ENCODE assay signal across 25 cellular contexts in the genomic region with DNA sequence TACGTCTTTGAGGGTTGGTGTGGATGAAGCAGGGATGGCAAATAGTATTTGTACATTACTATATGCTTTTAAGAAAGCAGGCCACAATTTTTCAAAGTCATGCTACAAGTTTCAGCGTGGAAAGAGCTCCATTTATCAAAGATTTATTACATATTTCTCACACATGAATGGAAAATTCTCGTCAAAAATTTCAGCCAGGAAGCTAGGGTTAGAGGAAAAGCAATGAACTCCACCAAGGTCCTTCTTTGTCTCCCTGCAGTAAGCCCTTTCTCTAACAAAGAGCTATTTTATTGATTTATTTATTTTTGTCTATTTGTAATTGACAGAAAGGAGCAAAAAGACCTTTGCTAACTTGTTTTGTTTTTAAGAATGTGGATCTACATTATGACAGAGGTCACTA.
"Had no signal": no experiment of that assay in that cellular context is flagged by ENCODE, and none has a peak within 500 bp of the region (broad histone marks: within the 10 kb centered on the region; RNA-seq: fewer than 3 reads in every experiment).

No MANE protein-coding gene starts in this region.

- H3K4me3 Mint-ChIP-seq: naive thymus-derived CD8-positive, alpha-beta T cell; nephron progenitor cell; neural progenitor cell; stimulated activated effector memory CD8-positive, alpha-beta T cell treated with anti-CD3 and anti-CD28 coated beads, Interleukin-12 subunit alpha, Interleukin-12 subunit beta, amount 100 ng/mL, for 72 hours; stimulated activated naive CD8-positive, alpha-beta T cell treated with anti-CD3 and anti-CD28 coated beads, Interleukin-15, Interleukin-2, amounts not matched to agents 100 ng/mL and 50 ng/mL, for 24 hours had no signal

- H3K27me3 ChIP-seq: left lung, neural progenitor cell, ovary, right atrium auricular region, suprapubic skin, tibial artery, upper lobe of right lung had no signal

- H3K27me3 Mint-ChIP-seq: progenitor cell of endocrine pancreas; stimulated activated naive CD8-positive, alpha-beta T cell treated with anti-CD3 and anti-CD28 coated beads, Interleukin-15, Interleukin-2, amounts not matched to agents 100 ng/mL and 50 ng/mL, for 24 hours had no signal

- H3K27ac ChIP-seq: left lung, lower lobe of right lung, neural progenitor cell, ovary, right atrium auricular region, skin epidermis, suprapubic skin, thoracic aorta, tibial artery, upper lobe of right lung had no signal

- H3K36me3 Mint-ChIP-seq: stimulated activated effector memory CD8-positive, alpha-beta T cell treated with anti-CD3 and anti-CD28 coated beads, Interleukin-12 subunit alpha, Interleukin-12 subunit beta, amount 100 ng/mL, for 72 hours had no signal

- DNase-seq: hippocampal formation; left colon; left lung; lower lobe of right lung; mammary epithelial cell; mesenchymal stem cell; naive thymus-derived CD8-positive, alpha-beta T cell; nephron progenitor cell; ovary; stimulated activated CD4-positive, alpha-beta T cell treated with anti-CD3 and anti-CD28 coated beads, Interleukin-4, amount 100 ng/mL, for 24 hours; stimulated activated naive CD4-positive, alpha-beta T cell; tibial artery; trophoblast cell; upper lobe of right lung had no signal

- H3K9ac ChIP-seq: neural progenitor cell had no signal

- H3K4me3 ChIP-seq: left lung, lower lobe of right lung, neural progenitor cell, ovary, right atrium auricular region, skin epidermis, suprapubic skin, thoracic aorta, tibial artery, upper lobe of right lung had no signal

- H3K9me3 Mint-ChIP-seq: stimulated activated effector memory CD8-positive, alpha-beta T cell treated with anti-CD3 and anti-CD28 coated beads, Interleukin-12 subunit alpha, Interleukin-12 subunit beta, amount 100 ng/mL, for 72 hours had no signal

- H3K4me2 ChIP-seq: neural progenitor cell had no signal

- FAIRE-seq: keratinocyte, urothelium cell line had no signal

- H3K36me3 ChIP-seq: left lung, lower lobe of right lung, neural progenitor cell, ovary, right atrium auricular region, suprapubic skin, thoracic aorta, tibial artery, upper lobe of right lung had no signal

- H3K9me3 ChIP-seq: left lung, lower lobe of right lung, ovary, right atrium auricular region, suprapubic skin, thoracic aorta, tibial artery, upper lobe of right lung had no signal

- H3K4me1 Mint-ChIP-seq: nephron progenitor cell; stimulated activated effector memory CD8-positive, alpha-beta T cell treated with anti-CD3 and anti-CD28 coated beads, Interleukin-12 subunit alpha, Interleukin-12 subunit beta, amount 100 ng/mL, for 72 hours had no signal

- H3K27ac Mint-ChIP-seq: nephron progenitor cell; neural progenitor cell; progenitor cell of endocrine pancreas; stimulated activated effector memory CD8-positive, alpha-beta T cell treated with anti-CD3 and anti-CD28 coated beads, Interleukin-12 subunit alpha, Interleukin-12 subunit beta, amount 100 ng/mL, for 72 hours; stimulated activated naive CD8-positive, alpha-beta T cell treated with anti-CD3 and anti-CD28 coated beads, Interleukin-15, Interleukin-2, amounts not matched to agents 100 ng/mL and 50 ng/mL, for 24 hours had no signal

- H2AFZ ChIP-seq: neural progenitor cell had no signal

- ATAC-seq: left colon; left lung; lower lobe of right lung; naive thymus-derived CD8-positive, alpha-beta T cell; sciatic nerve; stimulated activated effector memory CD8-positive, alpha-beta T cell treated with anti-CD3 and anti-CD28 coated beads, Interleukin-12 subunit alpha, Interleukin-12 subunit beta, amount 100 ng/mL, for 72 hours; upper lobe of right lung had no signal

- H3K4me1 ChIP-seq: left lung, lower lobe of right lung, right atrium auricular region, suprapubic skin, tibial artery, upper lobe of right lung had no signal
